31 cellular contexts compared by ENCODE assay signal in genomic region chr5:75839547-75839946, GRCh38.
"Had no signal": no experiment of that assay in that cellular context is flagged by ENCODE, and none has a peak within 500 bp of the region (broad histone marks: within the 10 kb centered on the region; RNA-seq: fewer than 3 reads in every experiment).

No MANE protein-coding gene starts in this region.

- H3K27me3 ChIP-seq: adrenal gland, body of pancreas, cardiac muscle cell, colonic mucosa had no signal

- ATAC-seq: activated CD8-positive, alpha-beta T cell treated with anti-CD3 and anti-CD28 coated beads for 36 hours; activated naive CD4-positive, alpha-beta T cell treated with anti-CD3 and anti-CD28 coated beads, Interleukin-2, amount 50 U/mL, for 72 hours; body of pancreas; T-helper 17 cell had no signal

- H3K36me3 ChIP-seq: adrenal gland, cardiac muscle cell, colonic mucosa had no signal

- H3K4me1 ChIP-seq: body of pancreas, colonic mucosa had no signal

- DNase-seq: activated B cell treated with CpG ODN at 0.5 μM for 24 hours; activated CD4-positive, alpha-beta memory T cell treated with anti-CD3 and anti-CD28 coated beads for 36 hours; activated CD4-positive, alpha-beta T cell treated with anti-CD3 and anti-CD28 coated beads for 4 hours; activated CD4-positive, alpha-beta T cell treated with anti-CD3 and anti-CD28 coated beads, Interleukin-2, amount 10 ng/mL, durations not matched to agents 24 days and 14 days; activated CD4-positive, alpha-beta T cell treated with anti-CD3 and anti-CD28 coated beads, Interleukin-2, amount 50 U/mL, for 1 hour; activated CD4-positive, alpha-beta T cell treated with anti-CD3 and anti-CD28 coated beads, Interleukin-2, amount 50 U/mL, for 4 hours; activated CD4-positive, CD25-positive, alpha-beta regulatory T cell treated with anti-CD3 and anti-CD28 coated beads, Interleukin-2, amount 50 U/mL, for 72 hours; activated CD8-positive, alpha-beta memory T cell treated with anti-CD3 and anti-CD28 coated beads, Interleukin-2, amount 50 U/mL, for 4 hours; activated CD8-positive, alpha-beta T cell treated with anti-CD3 and anti-CD28 coated beads for 36 hours; activated effector memory CD4-positive, alpha-beta T cell treated with Interleukin-2 at 50 U/mL for 16 hours; activated gamma-delta T cell; activated naive CD4-positive, alpha-beta T cell treated with anti-CD3 and anti-CD28 coated beads for 36 hours; activated naive CD4-positive, alpha-beta T cell treated with anti-CD3 and anti-CD28 coated beads, Interleukin-2, amount 50 U/mL, for 16 hours; activated naive CD8-positive, alpha-beta T cell treated with anti-CD3 and anti-CD28 coated beads for 36 hours; activated T-cell treated with anti-CD3 and anti-CD28 coated beads for 4 hours; activated T-cell treated with anti-CD3 and anti-CD28 coated beads, Interleukin-2, amount 50 U/mL, for 1 hour; activated T-cell treated with anti-CD3 and anti-CD28 coated beads, Interleukin-2, amount 50 U/mL, for 48 hours; adrenal gland; amniotic stem cell; aorta; body of pancreas; caudate nucleus; cerebellar nuclear complex; colonic mucosa; T-helper 17 cell had no signal

- H3K4me3 ChIP-seq: adrenal gland, body of pancreas, cardiac muscle cell, colonic mucosa had no signal

- H3K27ac ChIP-seq: adrenal gland, body of pancreas, cardiac muscle cell, colonic mucosa, VCaP had no signal

- FAIRE-seq: astrocyte, bronchial epithelial cell, TTC549 had no signal

- H3K9me3 ChIP-seq: adrenal gland, body of pancreas, colonic mucosa had no signal
